Comparison of ENCODE assay signal across 8 cellular contexts in the genomic region with DNA sequence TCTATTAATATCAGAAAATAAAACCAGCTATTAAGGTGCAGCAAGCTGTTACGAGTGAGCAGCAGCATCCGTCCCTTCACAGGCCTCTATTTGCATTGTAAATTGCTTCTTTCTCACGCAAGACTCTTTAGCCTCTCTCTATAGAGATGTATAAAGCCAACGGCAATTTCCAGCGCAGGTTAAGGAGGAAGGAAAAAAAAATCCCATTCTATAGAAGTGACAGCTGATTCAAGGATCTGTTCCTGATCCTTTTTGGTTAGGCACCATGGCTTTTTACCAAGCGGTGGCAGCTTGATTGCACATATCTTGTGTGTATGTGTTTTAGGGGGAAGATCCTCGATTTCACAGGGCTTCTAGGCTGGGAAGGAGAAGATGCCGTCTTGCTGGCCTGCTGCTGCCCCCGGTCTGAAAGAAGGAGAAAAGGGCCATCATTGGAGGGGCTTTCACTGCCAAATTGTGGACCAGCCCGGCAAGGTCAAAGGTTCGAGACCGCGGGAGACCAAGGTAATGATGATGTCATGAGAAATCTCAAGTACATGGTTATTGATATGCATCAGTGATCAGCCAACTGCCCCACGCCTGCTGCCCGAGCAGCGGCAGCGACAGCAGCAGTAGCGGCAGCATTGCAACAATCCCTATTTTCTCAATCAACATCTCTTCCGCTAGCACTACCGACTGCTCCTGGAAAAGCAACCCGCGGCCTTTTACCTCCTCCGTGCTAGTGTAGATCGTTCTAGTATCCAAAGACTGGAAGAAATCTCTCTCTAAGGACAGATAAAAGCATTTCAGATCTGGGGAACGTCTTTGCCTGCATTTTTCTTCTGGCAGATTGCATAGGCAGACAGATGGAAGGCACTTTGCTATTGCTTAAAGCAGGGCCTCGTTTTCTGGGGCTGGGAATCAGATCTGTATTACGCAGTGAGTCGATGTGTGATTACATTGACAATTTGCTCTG.
DNase-seq lines count a peak whose midpoint lies in the region; ATAC-seq, FAIRE-seq and TF ChIP-seq lines count a peak whose summit lies in the region.

No MANE protein-coding gene starts in this region.

- no peak for TF ChIP-seq CTCF in glutamatergic neuron (IDR thresholded peaks at IDR 0.05; ENCODE audit: partially characterized antibody, unreplicated experiment)

- 8% methylated on average over 28 of the region's 28 CpGs for WGBS in thymus

- no peak overlapping the region for H3K27ac ChIP-seq in ACC112 (ENCODE audit: low read depth, low read length)
- no peak overlapping the region for H3K27ac ChIP-seq in thymus (ENCODE audit: low read depth)

- H3K4me3 Mint-ChIP-seq in glutamatergic neuron (ENCODE audit: unreplicated experiment): peak overlapping the region; percentile 89

- H3K27ac Mint-ChIP-seq in glutamatergic neuron (ENCODE audit: unreplicated experiment): peak overlapping the region; percentile 100

- FAIRE-seq in RCC 7860 (lab: Jason Lieb, UNC): no peak

- peaks cover 10% of the 10 kb centered on the region for H3K27me3 Mint-ChIP-seq in glutamatergic neuron (ENCODE audit: unreplicated experiment)

- H3K9me3 ChIP-seq in thymus (ENCODE audit: control insufficient read depth): no peaks in the 10 kb centered on the region

- peak overlapping the region; percentile 72 for H3K4me3 ChIP-seq in ACC112 (ENCODE audit: low read depth, low read length)
- peak overlapping the region; percentile 36 for H3K4me3 ChIP-seq in thymus (ENCODE audit: low read length)

- H2AFZ ChIP-seq in ACC112 (ENCODE audit: low read length, unreplicated experiment): no peak overlapping the region

- H3K36me3 Mint-ChIP-seq in glutamatergic neuron (ENCODE audit: unreplicated experiment): no peaks in the 10 kb centered on the region

- DNase-seq in RCC 7860 (ENCODE audit: low spot score): peak; percentile 47
- DNase-seq in glutamatergic neuron: peak; percentile 74
- DNase-seq in NCI-H128 (lab: John Stamatoyannopoulos, UW; ENCODE audit: unreplicated experiment): no peak
- DNase-seq in NCI-H2081 treated with DMSO at 0.1 percent for 48 hours (lab: John Stamatoyannopoulos, UW): no peak

- peaks cover 62% of the 10 kb centered on the region for H3K4me1 Mint-ChIP-seq in glutamatergic neuron (ENCODE audit: low read depth, unreplicated experiment)

- H3K9me3 Mint-ChIP-seq in glutamatergic neuron (ENCODE audit: unreplicated experiment): peaks cover 28% of the 10 kb centered on the region

- H3K4me1 ChIP-seq in ACC112 (ENCODE audit: control insufficient read depth, insufficient read depth, low read length, unreplicated experiment) (no peaks in the 10 kb centered on the region), thymus (ENCODE audit: control insufficient read depth, insufficient read depth, low read length) (peaks cover 3% of the 10 kb centered on the region)

- ATAC-seq in GM18868 (IDR thresholded peaks at IDR 0.05; ENCODE audit: unreplicated experiment) (peak; percentile 64), HG03045 (IDR thresholded peaks at IDR 0.05; ENCODE audit: unreplicated experiment) (peak; percentile 75)

- H3K79me2 ChIP-seq in ACC112 (ENCODE audit: control insufficient read depth, insufficient read depth, low read length, unreplicated experiment): no peaks in the 10 kb centered on the region

- H3K27me3 ChIP-seq in ACC112 (ENCODE audit: insufficient read depth, low read length) (peaks cover 100% of the 10 kb centered on the region), thymus (ENCODE audit: control insufficient read depth, insufficient read depth) (peaks cover 50% of the 10 kb centered on the region)

- no peaks in the 10 kb centered on the region for H3K36me3 ChIP-seq in ACC112 (ENCODE audit: insufficient read depth, low read length)
- no peaks in the 10 kb centered on the region for H3K36me3 ChIP-seq in thymus (ENCODE audit: control insufficient read depth, insufficient read depth)

Comparison
In these comparisons a context has a peak if more than half of its experiments do, and no peak if none do; other contexts are left out.
1. DNase-seq: peak in RCC 7860 (single experiment) and glutamatergic neuron (single experiment); none in NCI-H128 (single experiment) and NCI-H2081 treated with DMSO at 0.1 percent for 48 hours (single experiment).